In the genomic region with DNA sequence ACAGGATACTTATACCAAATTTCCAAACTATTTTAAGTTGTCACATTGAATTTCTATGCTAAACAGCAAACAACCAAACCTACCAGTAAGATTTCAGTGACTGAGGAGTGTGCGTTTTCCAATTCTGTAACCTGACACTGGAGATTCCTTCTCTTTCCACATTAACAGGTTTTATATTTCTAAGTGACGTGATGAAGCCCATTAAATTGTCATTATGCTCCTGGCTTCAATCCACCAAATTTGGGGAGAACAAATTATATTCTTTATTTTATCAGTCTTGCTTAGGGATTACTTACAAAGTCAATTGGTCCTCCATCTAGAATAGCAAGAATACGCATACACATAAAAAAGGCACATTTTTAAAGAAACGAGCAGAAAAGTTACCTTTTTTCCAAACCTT, we compare ENCODE assay signal across 26 cellular contexts.
"Had no signal": no experiment of that assay in that cellular context is flagged by ENCODE, and none has a peak within 500 bp of the region (broad histone marks: within the 10 kb centered on the region; RNA-seq: fewer than 3 reads in every experiment).

No MANE protein-coding gene starts in this region.

- H3K27ac ChIP-seq: adrenal gland, breast epithelium, colonic mucosa, Peyer's patch, RWPE1, SJCRH30 had no signal

- DNase-seq: activated CD4-positive, alpha-beta T cell treated with anti-CD3 and anti-CD28 coated beads for 48 hours; activated CD4-positive, alpha-beta T cell treated with anti-CD3 and anti-CD28 coated beads, Interleukin-2, amount 50 U/mL, for 4 hours; activated CD4-positive, CD25-positive, alpha-beta regulatory T cell treated with anti-CD3 and anti-CD28 coated beads, Interleukin-2, amount 50 U/mL, for 72 hours; activated CD8-positive, alpha-beta memory T cell treated with anti-CD3 and anti-CD28 coated beads, Interleukin-2, amount 50 U/mL, for 48 hours; activated CD8-positive, alpha-beta T cell treated with anti-CD3 and anti-CD28 coated beads, Interleukin-2, amount 10 ng/mL, durations not matched to agents 7 days and 5 days; activated naive CD4-positive, alpha-beta T cell treated with anti-CD3 and anti-CD28 coated beads, Interleukin-2, amount 50 U/mL, for 16 hours; activated naive CD8-positive, alpha-beta T cell treated with anti-CD3 and anti-CD28 coated beads, Interleukin-2, amount 10 ng/mL, durations not matched to agents 7 days and 5 days; activated T-cell treated with anti-CD3 and anti-CD28 coated beads, Interleukin-2, amount 50 U/mL, for 1 hour; adrenal gland; aorta; caudate nucleus; colonic mucosa; Kasumi-1; KBM-7; NCI-H1417; NCI-H1930; NCI-H510A treated with DMSO at 0.1 percent for 48 hours; NCI-H82; Peyer's patch; Right ventricle myocardium superior; T-helper 9 cell had no signal

- H3K27ac Mint-ChIP-seq: activated CD8-positive, alpha-beta T cell treated with anti-CD3 and anti-CD28 coated beads, Interleukin-2, amount 10 ng/mL, durations not matched to agents 7 days and 5 days; activated naive CD8-positive, alpha-beta T cell treated with anti-CD3 and anti-CD28 coated beads, Interleukin-2, amount 10 ng/mL, durations not matched to agents 7 days and 5 days; T-helper 1 cell treated with Interleukin-12 subunit alpha and Interleukin-12 subunit beta and Interleukin-4 antibody, amounts not matched to agents 30 μg/mL and 1 μg/mL, for 36 hours; WTC11 had no signal

- H3K4me3 Mint-ChIP-seq: activated CD8-positive, alpha-beta T cell treated with anti-CD3 and anti-CD28 coated beads, Interleukin-2, amount 10 ng/mL, durations not matched to agents 7 days and 5 days; activated naive CD8-positive, alpha-beta T cell treated with anti-CD3 and anti-CD28 coated beads, Interleukin-2, amount 10 ng/mL, durations not matched to agents 7 days and 5 days; T-helper 1 cell treated with Interleukin-12 subunit alpha and Interleukin-12 subunit beta and Interleukin-4 antibody, amounts not matched to agents 30 μg/mL and 1 μg/mL, for 36 hours; WTC11 had no signal

- H3K4me1 ChIP-seq: adrenal gland, breast epithelium, colonic mucosa, Peyer's patch, SJCRH30 had no signal

- H3K4me1 Mint-ChIP-seq: activated naive CD8-positive, alpha-beta T cell treated with anti-CD3 and anti-CD28 coated beads, Interleukin-2, amount 10 ng/mL, durations not matched to agents 7 days and 5 days had no signal

- H3K27me3 ChIP-seq: adrenal gland, breast epithelium, colonic mucosa, Peyer's patch, SJCRH30 had no signal

- H3K9me3 ChIP-seq: adrenal gland, breast epithelium, colonic mucosa, Peyer's patch, SJCRH30 had no signal

- ATAC-seq: activated CD8-positive, alpha-beta T cell treated with anti-CD3 and anti-CD28 coated beads, Interleukin-2, amount 10 ng/mL, durations not matched to agents 7 days and 5 days; WTC11 had no signal

- H3K4me3 ChIP-seq: adrenal gland, breast epithelium, colonic mucosa, Peyer's patch, SJCRH30 had no signal

- H3K36me3 ChIP-seq: adrenal gland, breast epithelium, colonic mucosa, Peyer's patch, SJCRH30 had no signal

- H3K36me3 Mint-ChIP-seq: activated naive CD8-positive, alpha-beta T cell treated with anti-CD3 and anti-CD28 coated beads, Interleukin-2, amount 10 ng/mL, durations not matched to agents 7 days and 5 days; WTC11 had no signal
